ENCODE assay signal across 1 cellular context in the genomic region with DNA sequence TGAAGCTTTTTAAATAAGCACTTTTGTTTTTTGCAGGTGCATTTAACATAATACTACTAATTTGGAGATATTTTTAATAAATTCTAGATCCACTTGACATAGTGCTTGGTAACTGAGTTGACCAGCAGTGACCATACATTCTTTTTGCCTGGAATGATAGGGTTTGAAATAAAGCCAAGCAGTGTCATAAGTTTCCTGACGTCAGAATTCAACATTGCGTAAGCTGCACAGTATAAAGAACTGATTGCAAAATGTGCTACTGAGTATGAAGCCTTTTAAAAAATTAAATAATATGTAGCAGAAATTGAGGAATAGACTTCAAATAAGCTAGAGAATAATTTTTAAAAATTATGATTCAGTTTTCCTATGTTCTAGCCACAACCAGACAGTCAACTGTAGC.
A peak's percentile ranks its signal among the peaks of the same experiment; 100 is the strongest.
TF ChIP-seq lines count a peak whose summit lies in the region.

No MANE protein-coding gene starts in this region.

TF ChIP-seq in HepG2, 621 proteins besides CTCF, POLR2A, EP300 and RAD21 (continued from another document):
- TF ChIP-seq CREB1 (IDR thresholded peaks at IDR 0.05) (peak; percentile 54), CREB1 (CRISPR knock-in tag; IDR thresholded peaks at IDR 0.05) (no peak), ZNF3 (CRISPR knock-in tag; IDR thresholded peaks at IDR 0.05) (no peak), FOXA3 (CRISPR knock-in tag; IDR thresholded peaks at IDR 0.05) (no peak), ZNF619 (CRISPR knock-in tag; IDR thresholded peaks at IDR 0.05) (no peak), CEBPB (IDR thresholded peaks at IDR 0.05; ENCODE audit: borderline replicate concordance, low read depth, low read length) (peak; percentile 51; the same call in 1 of the 2 replicates), HNRNPL (IDR thresholded peaks at IDR 0.05; ENCODE audit: low read depth, low read length) (no peak)
- TF ChIP-seq, protein P1, sequence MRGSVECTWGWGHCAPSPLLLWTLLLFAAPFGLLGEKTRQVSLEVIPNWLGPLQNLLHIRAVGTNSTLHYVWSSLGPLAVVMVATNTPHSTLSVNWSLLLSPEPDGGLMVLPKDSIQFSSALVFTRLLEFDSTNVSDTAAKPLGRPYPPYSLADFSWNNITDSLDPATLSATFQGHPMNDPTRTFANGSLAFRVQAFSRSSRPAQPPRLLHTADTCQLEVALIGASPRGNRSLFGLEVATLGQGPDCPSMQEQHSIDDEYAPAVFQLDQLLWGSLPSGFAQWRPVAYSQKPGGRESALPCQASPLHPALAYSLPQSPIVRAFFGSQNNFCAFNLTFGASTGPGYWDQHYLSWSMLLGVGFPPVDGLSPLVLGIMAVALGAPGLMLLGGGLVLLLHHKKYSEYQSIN (CRISPR knock-in tag; IDR thresholded peaks at IDR 0.05; ENCODE audit: borderline replicate concordance), result no peak
- TF ChIP-seq, protein P2, sequence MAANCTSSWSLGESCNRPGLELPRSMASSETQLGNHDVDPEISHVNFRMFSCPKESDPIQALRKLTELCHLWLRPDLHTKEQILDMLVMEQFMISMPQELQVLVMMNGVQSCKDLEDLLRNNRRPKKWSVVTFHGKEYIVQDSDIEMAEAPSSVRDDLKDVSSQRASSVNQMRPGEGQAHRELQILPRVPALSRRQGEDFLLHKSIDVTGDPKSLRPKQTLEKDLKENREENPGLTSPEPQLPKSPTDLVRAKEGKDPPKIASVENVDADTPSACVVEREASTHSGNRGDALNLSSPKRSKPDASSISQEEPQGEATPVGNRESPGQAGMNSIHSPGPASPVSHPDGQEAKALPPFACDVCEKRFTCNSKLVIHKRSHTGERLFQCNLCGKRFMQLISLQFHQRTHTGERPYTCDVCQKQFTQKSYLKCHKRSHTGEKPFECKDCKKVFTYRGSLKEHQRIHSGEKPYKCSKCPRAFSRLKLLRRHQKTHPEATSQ (CRISPR knock-in tag; IDR thresholded peaks at IDR 0.05; ENCODE audit: borderline replicate concordance), result no peak
- TF ChIP-seq, protein P3, sequence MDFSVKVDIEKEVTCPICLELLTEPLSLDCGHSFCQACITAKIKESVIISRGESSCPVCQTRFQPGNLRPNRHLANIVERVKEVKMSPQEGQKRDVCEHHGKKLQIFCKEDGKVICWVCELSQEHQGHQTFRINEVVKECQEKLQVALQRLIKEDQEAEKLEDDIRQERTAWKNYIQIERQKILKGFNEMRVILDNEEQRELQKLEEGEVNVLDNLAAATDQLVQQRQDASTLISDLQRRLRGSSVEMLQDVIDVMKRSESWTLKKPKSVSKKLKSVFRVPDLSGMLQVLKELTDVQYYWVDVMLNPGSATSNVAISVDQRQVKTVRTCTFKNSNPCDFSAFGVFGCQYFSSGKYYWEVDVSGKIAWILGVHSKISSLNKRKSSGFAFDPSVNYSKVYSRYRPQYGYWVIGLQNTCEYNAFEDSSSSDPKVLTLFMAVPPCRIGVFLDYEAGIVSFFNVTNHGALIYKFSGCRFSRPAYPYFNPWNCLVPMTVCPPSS (IDR thresholded peaks at IDR 0.05), result no peak
- TF ChIP-seq, protein P4, sequence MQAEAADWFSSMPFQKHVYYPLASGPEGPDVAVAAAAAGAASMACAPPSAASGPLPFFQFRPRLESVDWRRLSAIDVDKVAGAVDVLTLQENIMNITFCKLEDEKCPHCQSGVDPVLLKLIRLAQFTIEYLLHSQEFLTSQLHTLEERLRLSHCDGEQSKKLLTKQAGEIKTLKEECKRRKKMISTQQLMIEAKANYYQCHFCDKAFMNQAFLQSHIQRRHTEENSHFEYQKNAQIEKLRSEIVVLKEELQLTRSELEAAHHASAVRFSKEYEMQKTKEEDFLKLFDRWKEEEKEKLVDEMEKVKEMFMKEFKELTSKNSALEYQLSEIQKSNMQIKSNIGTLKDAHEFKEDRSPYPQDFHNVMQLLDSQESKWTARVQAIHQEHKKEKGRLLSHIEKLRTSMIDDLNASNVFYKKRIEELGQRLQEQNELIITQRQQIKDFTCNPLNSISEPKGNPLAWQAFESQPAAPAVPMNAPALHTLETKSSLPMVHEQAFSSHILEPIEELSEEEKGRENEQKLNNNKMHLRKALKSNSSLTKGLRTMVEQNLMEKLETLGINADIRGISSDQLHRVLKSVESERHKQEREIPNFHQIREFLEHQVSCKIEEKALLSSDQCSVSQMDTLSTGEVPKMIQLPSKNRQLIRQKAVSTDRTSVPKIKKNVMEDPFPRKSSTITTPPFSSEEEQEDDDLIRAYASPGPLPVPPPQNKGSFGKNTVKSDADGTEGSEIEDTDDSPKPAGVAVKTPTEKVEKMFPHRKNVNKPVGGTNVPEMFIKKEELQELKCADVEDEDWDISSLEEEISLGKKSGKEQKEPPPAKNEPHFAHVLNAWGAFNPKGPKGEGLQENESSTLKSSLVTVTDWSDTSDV (CRISPR knock-in tag; IDR thresholded peaks at IDR 0.05), result no peak
